Comparison of ENCODE assay signal across 8 cellular contexts in the genomic region with DNA sequence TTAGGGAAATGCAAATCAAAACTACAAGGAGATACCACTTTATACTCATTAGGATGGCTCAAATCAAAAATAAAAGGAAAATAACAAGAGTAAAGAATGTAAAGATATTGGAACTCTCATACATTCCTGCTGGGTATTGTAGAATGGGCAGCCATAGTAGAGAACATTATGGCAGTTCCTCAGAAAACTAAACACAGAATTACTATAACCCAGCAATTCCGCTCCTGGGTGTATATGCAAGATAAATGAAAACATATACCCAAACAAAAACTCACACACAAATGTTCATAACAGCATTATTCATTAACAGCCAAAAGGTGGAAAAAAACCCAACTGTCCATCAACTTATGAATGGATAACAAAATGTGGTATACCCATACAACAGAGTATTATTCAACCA.
"Had no signal": no experiment of that assay in that cellular context is flagged by ENCODE, and none has a peak within 500 bp of the region (broad histone marks: within the 10 kb centered on the region; RNA-seq: fewer than 3 reads in every experiment).

No MANE protein-coding gene starts in this region.

- DNase-seq: GM23248, GOT3, H7, H9, HCEC 1CT, HFFc6 had no signal

- H3K9me3 ChIP-seq: HAP-1 had no signal

- H3K9ac ChIP-seq: GM23248 had no signal

- H3K36me3 ChIP-seq: HAP-1 had no signal

- H3K27ac ChIP-seq: GM23248 had no signal

- H2AFZ ChIP-seq: GM23248, GM23338 had no signal

- H3K4me3 ChIP-seq: GM23248, GM23338, HAP-1 had no signal

- H3K4me1 ChIP-seq: HAP-1 had no signal

- H3K4me2 ChIP-seq: GM23338 had no signal
